2 cellular contexts compared by ENCODE assay signal in genomic region chr11:16893456-16894076, GRCh38.
TF ChIP-seq lines count a peak whose summit lies in the region.

No MANE protein-coding gene starts in this region.

TF ChIP-seq in Ishikawa, 13 proteins besides CTCF, POLR2A, EP300 and RAD21 (continued from another document):
- TF ChIP-seq USF1 (IDR thresholded peaks at IDR 0.05) (no peak), EGR1 (IDR thresholded peaks at IDR 0.05) (no peak), TEAD4 (IDR thresholded peaks at IDR 0.05) (peak; percentile 53; the same call in 1 of the 2 replicates), ZBTB7A (IDR thresholded peaks at IDR 0.05; ENCODE audit: low read depth) (no peak), FOXM1 (IDR thresholded peaks at IDR 0.05; ENCODE audit: borderline replicate concordance, low read depth) (no peak), MAX (IDR thresholded peaks at IDR 0.05) (no peak)

TF ChIP-seq in SK-N-SH, 30 proteins besides CTCF, POLR2A, EP300 and RAD21 (continued from another document):
- TF ChIP-seq MAX (IDR thresholded peaks at IDR 0.05; ENCODE audit: low read depth): no peak
- TF ChIP-seq JUND (IDR thresholded peaks at IDR 0.05): no peak
- TF ChIP-seq, protein P1, sequence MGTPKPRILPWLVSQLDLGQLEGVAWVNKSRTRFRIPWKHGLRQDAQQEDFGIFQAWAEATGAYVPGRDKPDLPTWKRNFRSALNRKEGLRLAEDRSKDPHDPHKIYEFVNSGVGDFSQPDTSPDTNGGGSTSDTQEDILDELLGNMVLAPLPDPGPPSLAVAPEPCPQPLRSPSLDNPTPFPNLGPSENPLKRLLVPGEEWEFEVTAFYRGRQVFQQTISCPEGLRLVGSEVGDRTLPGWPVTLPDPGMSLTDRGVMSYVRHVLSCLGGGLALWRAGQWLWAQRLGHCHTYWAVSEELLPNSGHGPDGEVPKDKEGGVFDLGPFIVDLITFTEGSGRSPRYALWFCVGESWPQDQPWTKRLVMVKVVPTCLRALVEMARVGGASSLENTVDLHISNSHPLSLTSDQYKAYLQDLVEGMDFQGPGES (IDR thresholded peaks at IDR 0.05; ENCODE audit: low read depth, low read length): no peak
- TF ChIP-seq GABPA (IDR thresholded peaks at IDR 0.05; ENCODE audit: low read depth): no peak
- no peak for TF ChIP-seq SMC3 (IDR thresholded peaks at IDR 0.05; ENCODE audit: low read depth, low read length)
- no peak for TF ChIP-seq NFIC (IDR thresholded peaks at IDR 0.05; ENCODE audit: borderline replicate concordance)
- TF ChIP-seq SIN3A (IDR thresholded peaks at IDR 0.05; ENCODE audit: borderline replicate concordance, low read depth, low read length): no peak
- TF ChIP-seq USF2 (IDR thresholded peaks at IDR 0.05; ENCODE audit: borderline replicate concordance, low read depth, low read length): no peak
- no peak for TF ChIP-seq EZH2phosphoT487 (IDR thresholded peaks at IDR 0.05; ENCODE audit: borderline replicate concordance, low read depth)
- TF ChIP-seq, protein P2, sequence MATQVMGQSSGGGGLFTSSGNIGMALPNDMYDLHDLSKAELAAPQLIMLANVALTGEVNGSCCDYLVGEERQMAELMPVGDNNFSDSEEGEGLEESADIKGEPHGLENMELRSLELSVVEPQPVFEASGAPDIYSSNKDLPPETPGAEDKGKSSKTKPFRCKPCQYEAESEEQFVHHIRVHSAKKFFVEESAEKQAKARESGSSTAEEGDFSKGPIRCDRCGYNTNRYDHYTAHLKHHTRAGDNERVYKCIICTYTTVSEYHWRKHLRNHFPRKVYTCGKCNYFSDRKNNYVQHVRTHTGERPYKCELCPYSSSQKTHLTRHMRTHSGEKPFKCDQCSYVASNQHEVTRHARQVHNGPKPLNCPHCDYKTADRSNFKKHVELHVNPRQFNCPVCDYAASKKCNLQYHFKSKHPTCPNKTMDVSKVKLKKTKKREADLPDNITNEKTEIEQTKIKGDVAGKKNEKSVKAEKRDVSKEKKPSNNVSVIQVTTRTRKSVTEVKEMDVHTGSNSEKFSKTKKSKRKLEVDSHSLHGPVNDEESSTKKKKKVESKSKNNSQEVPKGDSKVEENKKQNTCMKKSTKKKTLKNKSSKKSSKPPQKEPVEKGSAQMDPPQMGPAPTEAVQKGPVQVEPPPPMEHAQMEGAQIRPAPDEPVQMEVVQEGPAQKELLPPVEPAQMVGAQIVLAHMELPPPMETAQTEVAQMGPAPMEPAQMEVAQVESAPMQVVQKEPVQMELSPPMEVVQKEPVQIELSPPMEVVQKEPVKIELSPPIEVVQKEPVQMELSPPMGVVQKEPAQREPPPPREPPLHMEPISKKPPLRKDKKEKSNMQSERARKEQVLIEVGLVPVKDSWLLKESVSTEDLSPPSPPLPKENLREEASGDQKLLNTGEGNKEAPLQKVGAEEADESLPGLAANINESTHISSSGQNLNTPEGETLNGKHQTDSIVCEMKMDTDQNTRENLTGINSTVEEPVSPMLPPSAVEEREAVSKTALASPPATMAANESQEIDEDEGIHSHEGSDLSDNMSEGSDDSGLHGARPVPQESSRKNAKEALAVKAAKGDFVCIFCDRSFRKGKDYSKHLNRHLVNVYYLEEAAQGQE (IDR thresholded peaks at IDR 0.05; ENCODE audit: low read depth, low read length): no peak
- no peak for TF ChIP-seq RXRA (IDR thresholded peaks at IDR 0.05; ENCODE audit: borderline replicate concordance, low read depth)
- TF ChIP-seq CHD2 (IDR thresholded peaks at IDR 0.05; ENCODE audit: low read length, partially characterized antibody): no peak
- TF ChIP-seq MEF2A (IDR thresholded peaks at IDR 0.05; ENCODE audit: borderline replicate concordance, low read depth): no peak
- no peak for TF ChIP-seq FOXJ3 (CRISPR knock-in tag; IDR thresholded peaks at IDR 0.05)
- TF ChIP-seq, protein P3, sequence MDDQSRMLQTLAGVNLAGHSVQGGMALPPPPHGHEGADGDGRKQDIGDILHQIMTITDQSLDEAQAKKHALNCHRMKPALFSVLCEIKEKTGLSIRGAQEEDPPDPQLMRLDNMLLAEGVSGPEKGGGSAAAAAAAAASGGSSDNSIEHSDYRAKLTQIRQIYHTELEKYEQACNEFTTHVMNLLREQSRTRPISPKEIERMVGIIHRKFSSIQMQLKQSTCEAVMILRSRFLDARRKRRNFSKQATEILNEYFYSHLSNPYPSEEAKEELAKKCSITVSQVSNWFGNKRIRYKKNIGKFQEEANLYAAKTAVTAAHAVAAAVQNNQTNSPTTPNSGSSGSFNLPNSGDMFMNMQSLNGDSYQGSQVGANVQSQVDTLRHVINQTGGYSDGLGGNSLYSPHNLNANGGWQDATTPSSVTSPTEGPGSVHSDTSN (IDR thresholded peaks at IDR 0.05): no peak
